In the genomic region with DNA sequence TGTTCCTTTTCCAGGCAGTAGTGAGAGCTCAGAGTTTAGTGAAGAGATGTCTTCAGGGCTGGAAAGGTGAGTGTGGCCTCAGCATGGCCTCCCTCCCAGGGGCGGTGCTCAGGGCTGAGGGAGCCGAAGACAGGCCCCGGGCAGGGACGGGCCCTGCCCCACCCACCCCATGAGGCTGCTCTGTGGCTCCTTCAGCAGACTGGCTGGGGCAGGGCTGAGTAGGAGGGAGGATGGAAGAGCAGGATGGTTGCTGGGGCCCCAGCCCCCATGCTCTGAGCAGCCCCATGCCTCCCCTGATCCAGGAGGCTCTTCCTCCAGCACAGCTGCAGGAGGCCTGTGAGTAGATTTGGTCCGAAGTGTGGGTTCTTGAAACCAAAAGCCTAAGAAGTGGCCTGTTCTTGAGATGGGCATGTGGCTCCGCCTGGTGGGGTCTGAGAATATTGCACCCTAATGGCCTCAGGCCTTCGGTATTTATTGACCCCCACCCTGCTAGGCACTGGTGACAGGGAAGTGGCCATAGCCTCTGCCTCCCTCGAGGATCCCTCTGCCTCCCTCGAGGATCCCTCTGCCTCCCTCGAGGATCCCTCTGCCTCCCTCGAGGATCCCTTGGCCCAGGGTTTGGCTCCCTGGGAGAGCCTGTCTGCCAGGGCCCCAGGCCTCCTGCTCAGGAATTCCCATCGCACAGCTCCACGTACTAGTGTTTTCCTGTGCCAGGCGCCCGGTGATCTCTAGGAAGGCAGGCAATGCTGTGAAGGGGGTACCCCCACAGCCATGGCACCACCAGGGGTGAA, we compare ENCODE assay signal across 8 cellular contexts.
DNase-seq lines count a peak whose midpoint lies in the region; ATAC-seq, FAIRE-seq and TF ChIP-seq lines count a peak whose summit lies in the region.

No MANE protein-coding gene starts in this region.

- ATAC-seq in GM18861 (IDR thresholded peaks at IDR 0.05; ENCODE audit: unreplicated experiment): no peak

- peak; percentile 66 for DNase-seq in AG09319 (ENCODE audit: extremely low read depth, low read depth)
- peak; percentile 89 for DNase-seq in GM19239 (ENCODE audit: insufficient read length, low spot score)
- DNase-seq in NCI-H2171 treated with DMSO at 0.1 percent for 48 hours (lab: John Stamatoyannopoulos, UW): peak; percentile 74
- DNase-seq in activated CD4-positive, CD25-positive, alpha-beta regulatory T cell (lab: John Stamatoyannopoulos, UW): peak; percentile 31 to 67 (median 57)
- peak in 54 of 61 donors; percentile 16 to 81 (median 44) for DNase-seq in caudate nucleus (lab: John Stamatoyannopoulos, UW)
- peak; percentile 81 for DNase-seq in kidney tubule cell (ENCODE audit: low spot score)
- peak; percentile 69 to 71 for DNase-seq in stimulated activated CD4-positive, alpha-beta T cell treated with anti-CD3 and anti-CD28 coated beads, Interleukin-1b, Interleukin-23, amount 100 ng/mL, for 4 hours (ENCODE audit: low read depth in 2 of 2)

- peak; percentile 95 for FAIRE-seq in GM19239 (lab: Jason Lieb, UNC)

- TF ChIP-seq CTCF in AG09319 (IDR thresholded peaks at IDR 0.05; ENCODE audit: low read depth, low read length): peak; percentile 83

- H3K27ac ChIP-seq in caudate nucleus (ENCODE audit: low read depth, low read length): no peak overlapping the region
